8 cellular contexts compared by ENCODE assay signal in genomic region chr7:29987821-29988317, GRCh38. TPM values are rescaled to one million over a fixed set of nuclear protein-coding genes. Genes with fewer than 3 reads are reported as not detected.
DNase-seq lines count a peak whose midpoint lies in the region; ATAC-seq and FAIRE-seq lines count a peak whose summit lies in the region.

No MANE protein-coding gene starts in this region.

- CTCF ChIA-PET in activated CD4-positive, alpha-beta memory T cell treated with anti-CD3 and anti-CD28 coated beads, Interleukin-2, amount 10 ng/mL, durations not matched to agents 7 days and 5 days (lab: Charles Lee), result no interaction called here

- H3K36me3 Mint-ChIP-seq in activated CD4-positive, alpha-beta memory T cell treated with anti-CD3 and anti-CD28 coated beads, Interleukin-2, amount 10 ng/mL, durations not matched to agents 7 days and 5 days (ENCODE audit: low read depth), result peaks cover 4% of the 10 kb centered on the region

- H3K4me3 Mint-ChIP-seq in activated CD4-positive, alpha-beta memory T cell treated with anti-CD3 and anti-CD28 coated beads, Interleukin-2, amount 10 ng/mL, durations not matched to agents 7 days and 5 days, result peak overlapping the region; percentile 71

- peak; percentile 38 for ATAC-seq in sciatic nerve
- ATAC-seq in HG03108 (IDR thresholded peaks at IDR 0.05; ENCODE audit: unreplicated experiment), result no peak
- no peak for ATAC-seq in HG02798 (IDR thresholded peaks at IDR 0.05; ENCODE audit: poor library complexity, unreplicated experiment)

- H3K9me3 Mint-ChIP-seq in activated CD4-positive, alpha-beta memory T cell treated with anti-CD3 and anti-CD28 coated beads, Interleukin-2, amount 10 ng/mL, durations not matched to agents 7 days and 5 days, result no peaks in the 10 kb centered on the region

- H3K4me1 Mint-ChIP-seq in activated CD4-positive, alpha-beta memory T cell treated with anti-CD3 and anti-CD28 coated beads, Interleukin-2, amount 10 ng/mL, durations not matched to agents 7 days and 5 days, result peaks cover 11% of the 10 kb centered on the region

- FAIRE-seq in HTR-8/SVneo (lab: Jason Lieb, UNC), result no peak

- intact Hi-C loops in sciatic nerve (cut with DNase I), result loop anchor here (10.0 kb wide), 1 partner anchor 63 kb away; no protein-coding TSS in a partner anchor

- peak; percentile 90 for DNase-seq in DMS53 treated with DMSO at 0.1 percent for 48 hours (lab: John Stamatoyannopoulos, UW; ENCODE audit: unreplicated experiment)
- DNase-seq in HTR-8/SVneo (ENCODE audit: insufficient read length, low spot score), result peak; percentile 89
- no peak for DNase-seq in activated CD4-positive, alpha-beta memory T cell treated with anti-CD3 and anti-CD28 coated beads, Interleukin-2, amount 10 ng/mL, durations not matched to agents 7 days and 5 days
- DNase-seq in glomerular endothelial cell (ENCODE audit: extremely low read depth, low read depth, low spot score), result peak; percentile 67
- DNase-seq in sciatic nerve (ENCODE audit: low spot score), result no peak
- DNase-seq in stimulated activated CD4-positive, alpha-beta T cell treated with anti-CD3 and anti-CD28 coated beads, Interleukin-4, amount 100 ng/mL, for 24 hours, result no peak

- no peak overlapping the region for H3K27ac Mint-ChIP-seq in activated CD4-positive, alpha-beta memory T cell treated with anti-CD3 and anti-CD28 coated beads, Interleukin-2, amount 10 ng/mL, durations not matched to agents 7 days and 5 days

- peaks cover 55% of the 10 kb centered on the region for H3K27me3 Mint-ChIP-seq in activated CD4-positive, alpha-beta memory T cell treated with anti-CD3 and anti-CD28 coated beads, Interleukin-2, amount 10 ng/mL, durations not matched to agents 7 days and 5 days

- POLR2A ChIA-PET in activated CD4-positive, alpha-beta memory T cell treated with anti-CD3 and anti-CD28 coated beads, Interleukin-2, amount 10 ng/mL, durations not matched to agents 7 days and 5 days (lab: Charles Lee), result no interaction called here

RNA-seq across cellular contexts. Expression of gene SCRN1, which starts 1.7 kb away (rescaled TPM):
- 1 to 10 TPM; 2.0 to 2.5 TPM for total RNA-seq in activated CD4-positive, alpha-beta memory T cell treated with anti-CD3 and anti-CD28 coated beads, Interleukin-2, amount 10 ng/mL, durations not matched to agents 7 days and 5 days
- 113 and 124 TPM in 2 replicates for total RNA-seq in glomerular endothelial cell
- 176 TPM for total RNA-seq in sciatic nerve

RNA-seq across cellular contexts. Expression of gene FKBP14, which starts 38.6 kb away (rescaled TPM):
- total RNA-seq in activated CD4-positive, alpha-beta memory T cell treated with anti-CD3 and anti-CD28 coated beads, Interleukin-2, amount 10 ng/mL, durations not matched to agents 7 days and 5 days, result 1 to 10 TPM; 5.0 to 7.1 TPM
- total RNA-seq in glomerular endothelial cell (22.1 TPM in 2 replicates), sciatic nerve (15.2 TPM)

RNA-seq across cellular contexts. Expression of gene PLEKHA8, which starts 40.3 kb away (rescaled TPM):
- total RNA-seq in activated CD4-positive, alpha-beta memory T cell treated with anti-CD3 and anti-CD28 coated beads, Interleukin-2, amount 10 ng/mL, durations not matched to agents 7 days and 5 days, result 10 to 100 TPM; 10.3 to 10.7 TPM
- total RNA-seq in glomerular endothelial cell (13.3 and 16.3 TPM in 2 replicates), sciatic nerve (16.9 TPM)

Comparison
In these comparisons a context has a peak if more than half of its experiments do, and no peak if none do; other contexts are left out.
1. DNase-seq: peak in DMS53 treated with DMSO at 0.1 percent for 48 hours (single experiment), HTR-8/SVneo (single experiment) and glomerular endothelial cell (single experiment); none in activated CD4-positive, alpha-beta memory T cell treated with anti-CD3 and anti-CD28 coated beads, Interleukin-2, amount 10 ng/mL, durations not matched to agents 7 days and 5 days (single experiment), sciatic nerve (single experiment) and stimulated activated CD4-positive, alpha-beta T cell treated with anti-CD3 and anti-CD28 coated beads, Interleukin-4, amount 100 ng/mL, for 24 hours (single experiment).
2. RNA of gene SCRN1, which starts 1.7 kb away (total RNA-seq): 176 TPM in sciatic nerve (single experiment) and 113 to 124 TPM in glomerular endothelial cell; 2.0 to 2.5 TPM in activated CD4-positive, alpha-beta memory T cell treated with anti-CD3 and anti-CD28 coated beads, Interleukin-2, amount 10 ng/mL, durations not matched to agents 7 days and 5 days; every median in the first group is over 10 times any median in the second.